In genomic region chr16:72644911-72645310, GRCh38 we compare ENCODE assay signal across 29 cellular contexts.
"Had no signal": no experiment of that assay in that cellular context is flagged by ENCODE, and none has a peak within 500 bp of the region (broad histone marks: within the 10 kb centered on the region; RNA-seq: fewer than 3 reads in every experiment).

No MANE protein-coding gene starts in this region.

- DNase-seq: left colon; left lung; lower lobe of right lung; mammary epithelial cell; mesenchymal stem cell; naive thymus-derived CD8-positive, alpha-beta T cell; nucleus accumbens; pancreas; posterior cingulate gyrus; retina; right cardiac atrium; stimulated activated CD4-positive, alpha-beta T cell treated with anti-CD3 and anti-CD28 coated beads, Interleukin-12 subunit alpha, Interleukin-12 subunit beta, amount 100 ng/mL, for 4 hours; stimulated activated CD4-positive, alpha-beta T cell treated with anti-CD3 and anti-CD28 coated beads, Interleukin-15, amount 100 ng/mL, for 24 hours; stimulated activated CD4-positive, alpha-beta T cell treated with anti-CD3 and anti-CD28 coated beads, Interleukin-2, amount 100 ng/mL, for 24 hours; stimulated activated CD4-positive, alpha-beta T cell treated with anti-CD3 and anti-CD28 coated beads, Interleukin-4, amount 100 ng/mL, for 1 hour; stimulated activated naive B cell treated with anti-CD40 and anti-IgM and Interleukin-4, amounts not matched to agents 10 μg/mL and 1 μg/mL and 100 μg/mL, for 72 hours; stimulated activated naive CD8-positive, alpha-beta T cell treated with anti-CD3 and anti-CD28 coated beads, Interleukin-15, Interleukin-2, amounts not matched to agents 100 U/mL and 50 U/mL, for 24 hours; stomach; testis; thyroid gland; transverse colon; upper lobe of left lung had no signal

- H3K27ac Mint-ChIP-seq: naive thymus-derived CD8-positive, alpha-beta T cell; nephron; stimulated activated naive B cell treated with anti-CD40 and anti-IgM and Interleukin-4, amounts not matched to agents 10 μg/mL and 1 μg/mL and 100 μg/mL, for 72 hours had no signal

- H3K27ac ChIP-seq: left lung, lower lobe of right lung, pancreas, prostate gland, skin epidermis, stomach, testis, thyroid gland, transverse colon, upper lobe of left lung, vagina had no signal

- H3K4me1 ChIP-seq: left lung, lower lobe of right lung, pancreas, prostate gland, stomach, testis, thyroid gland, transverse colon, upper lobe of left lung, vagina had no signal

- ATAC-seq: left colon; left lung; lower lobe of right lung; naive thymus-derived CD8-positive, alpha-beta T cell; pancreas; right cardiac atrium; sciatic nerve; stimulated activated naive B cell treated with anti-CD40 and anti-IgM and Interleukin-4, amounts not matched to agents 10 μg/mL and 1 μg/mL and 100 μg/mL, for 72 hours; stimulated activated naive CD8-positive, alpha-beta T cell treated with anti-CD3 and anti-CD28 coated beads, Interleukin-15, Interleukin-2, amounts not matched to agents 100 U/mL and 50 U/mL, for 24 hours had no signal

- H3K4me1 Mint-ChIP-seq: nephron, neural crest cell had no signal

- FAIRE-seq: keratinocyte, pancreas had no signal

- H3K4me3 Mint-ChIP-seq: naive thymus-derived CD8-positive, alpha-beta T cell; nephron; neural crest cell; stimulated activated naive B cell treated with anti-CD40 and anti-IgM and Interleukin-4, amounts not matched to agents 10 μg/mL and 1 μg/mL and 100 μg/mL, for 72 hours had no signal

- H3K27me3 ChIP-seq: left lung, pancreas, stomach, testis, thyroid gland, transverse colon, upper lobe of left lung, vagina had no signal

- H3K36me3 ChIP-seq: left lung, lower lobe of right lung, pancreas, prostate gland, stomach, thyroid gland, transverse colon, upper lobe of left lung, vagina had no signal

- H3K9me3 ChIP-seq: pancreas, prostate gland, testis, thyroid gland had no signal

- H3K4me3 ChIP-seq: left lung, lower lobe of right lung, pancreas, prostate gland, skin epidermis, stomach, testis, thyroid gland, transverse colon, upper lobe of left lung, vagina had no signal

- H3K9me3 Mint-ChIP-seq: stimulated activated naive B cell treated with anti-CD40 and anti-IgM and Interleukin-4, amounts not matched to agents 10 μg/mL and 1 μg/mL and 100 μg/mL, for 72 hours had no signal

- H3K27me3 Mint-ChIP-seq: naive thymus-derived CD8-positive, alpha-beta T cell; stimulated activated naive B cell treated with anti-CD40 and anti-IgM and Interleukin-4, amounts not matched to agents 10 μg/mL and 1 μg/mL and 100 μg/mL, for 72 hours had no signal
